ENCODE assay signal across 11 cellular contexts in genomic region chr14:71242237-71242748, GRCh38.
DNase-seq lines count a peak whose midpoint lies in the region; FAIRE-seq and TF ChIP-seq lines count a peak whose summit lies in the region.
"Had no signal": no experiment of that assay in that cellular context is flagged by ENCODE, and none has a peak within 500 bp of the region (broad histone marks: within the 10 kb centered on the region; RNA-seq: fewer than 3 reads in every experiment).

No MANE protein-coding gene starts in this region.

- no peak overlapping the region for H3K27ac ChIP-seq in kidney (ENCODE audit: low read depth in 2 of 2, low read length in 2 of 2)

- no peaks in the 10 kb centered on the region for H3K9me3 ChIP-seq in BE2C
- H3K9me3 ChIP-seq in kidney (ENCODE audit: control insufficient read depth in 1 of 2, low read length in 2 of 2), result no peaks in the 10 kb centered on the region

- intact Hi-C loops in kidney (cut with DNase I), result no loop called here

- TF ChIP-seq CTCF in BE2C (IDR thresholded peaks at IDR 0.05; ENCODE audit: low read depth, low read length), result no peak
- no peak for TF ChIP-seq CTCF in fibroblast of mammary gland (conservative IDR thresholded peaks at IDR 0.05; ENCODE audit: control insufficient read depth, insufficient read depth, low read depth, low read length)
- no peak for TF ChIP-seq CTCF in kidney (IDR thresholded peaks at IDR 0.05; ENCODE audit: borderline replicate concordance, extremely low read depth, insufficient read depth)

- no peak overlapping the region for H3K9ac ChIP-seq in kidney (ENCODE audit: low read length in 2 of 2)

- no peaks in the 10 kb centered on the region for H3K36me3 ChIP-seq in BE2C
- no peaks in the 10 kb centered on the region for H3K36me3 ChIP-seq in kidney (ENCODE audit: control insufficient read depth in 1 of 2, insufficient read depth in 2 of 2, low read length in 2 of 2)

- H3K4me1 ChIP-seq in BE2C, result peaks cover 16% of the 10 kb centered on the region
- H3K4me1 ChIP-seq in kidney (ENCODE audit: control insufficient read depth in 1 of 2, insufficient read depth in 1 of 2, low read depth in 1 of 2, low read length in 2 of 2), result no peaks in the 10 kb centered on the region

- H3K4me3 ChIP-seq in BE2C (ENCODE audit: low read depth, low read length), result no peak overlapping the region
- no peak overlapping the region for H3K4me3 ChIP-seq in fibroblast of mammary gland (ENCODE audit: control insufficient read depth, low read depth, low read length)
- no peak overlapping the region for H3K4me3 ChIP-seq in kidney (ENCODE audit: low read length in 2 of 2)

- DNase-seq in BE2C, result peak; percentile 34
- DNase-seq in SK-N-DZ (ENCODE audit: low spot score), result peak; percentile 40
- peak; percentile 84 for DNase-seq in fibroblast of mammary gland (ENCODE audit: low read depth)
- peak; percentile 54 for DNase-seq in occipital lobe (lab: John Stamatoyannopoulos, UW)
- no peak for DNase-seq in kidney
- no peak for DNase-seq in NCI-H82 (lab: John Stamatoyannopoulos, UW)
- no peak for DNase-seq in ureter (ENCODE audit: low spot score)
- DNase-seq in NCI-H526 treated with DMSO at 0.1 percent for 48 hours (lab: John Stamatoyannopoulos, UW), result no peak
- DNase-seq: CD8-positive, alpha-beta T cell; stimulated activated CD4-positive, alpha-beta T cell treated with anti-CD3 and anti-CD28 coated beads, Interleukin-12 subunit alpha, Interleukin-12 subunit beta, amount 100 ng/mL, for 4 hours had no signal

- no peaks in the 10 kb centered on the region for H3K27me3 ChIP-seq in BE2C

- no peak for FAIRE-seq in kidney (lab: Jason Lieb, UNC)
- FAIRE-seq: RCC 7860 had no signal

Comparison
In these comparisons a context has a peak if more than half of its experiments do, and no peak if none do; other contexts are left out.
1. DNase-seq: peak in BE2C (single experiment), SK-N-DZ (single experiment), fibroblast of mammary gland (single experiment) and occipital lobe (single experiment); none in kidney (single experiment), NCI-H82 (single experiment), ureter (single experiment) and NCI-H526 treated with DMSO at 0.1 percent for 48 hours (single experiment).